In genomic region chr11:70085815-70086769, GRCh38 we compare ENCODE assay signal across 17 cellular contexts. TPM values are rescaled to one million over a fixed set of nuclear protein-coding genes. Genes with fewer than 3 reads are reported as not detected.
DNase-seq lines count a peak whose midpoint lies in the region; ATAC-seq, FAIRE-seq and TF ChIP-seq lines count a peak whose summit lies in the region.
"Had no signal": no experiment of that assay in that cellular context is flagged by ENCODE, and none has a peak within 500 bp of the region (broad histone marks: within the 10 kb centered on the region; RNA-seq: fewer than 3 reads in every experiment).

No MANE protein-coding gene starts in this region.

- H3K36me3 Mint-ChIP-seq in GM23338 (ENCODE audit: low read depth) (peaks cover under 1% of the 10 kb centered on the region; the same call in 1 of the 3 replicates), astrocyte (ENCODE audit: low read depth, unreplicated experiment) (peaks cover 1% of the 10 kb centered on the region)
- H3K36me3 Mint-ChIP-seq: CD4-positive, CD25-positive, alpha-beta regulatory T cell had no signal

- no peak overlapping the region for H3K9ac ChIP-seq in astrocyte (ENCODE audit: low read length)
- H3K9ac ChIP-seq in liver (ENCODE audit: low read depth in 1 of 2, low read length in 2 of 2): no peak overlapping the region

- H3K4me3 Mint-ChIP-seq in GM23338: no peak overlapping the region
- H3K4me3 Mint-ChIP-seq in astrocyte (ENCODE audit: unreplicated experiment): no peak overlapping the region
- H3K4me3 Mint-ChIP-seq: CD4-positive, CD25-positive, alpha-beta regulatory T cell had no signal

- H3F3A ChIP-seq in GM23338 (replicated peaks; ENCODE audit: low read depth): no peaks in the 10 kb centered on the region; the same call in 1 of the 2 replicates

- DNase-seq in AG08396 (ENCODE audit: low spot score) (peak; percentile 60), GM23338 (ENCODE audit: low spot score) (peak; percentile 34), astrocyte (ENCODE audit: low read depth) (peak; percentile 16), A673 (ENCODE audit: low spot score) (no peak), NCI-H2171 treated with DMSO at 0.1 percent for 48 hours (lab: John Stamatoyannopoulos, UW) (no peak), adrenal gland (no peak)
- DNase-seq: AML-193; CD4-positive, CD25-positive, alpha-beta regulatory T cell; DMS53; NCI-H1436; NCI-H2029; NCI-H510A; NCI-H774; PC-3 had no signal

- no peak for FAIRE-seq in astrocyte (lab: Jason Lieb, UNC)
- FAIRE-seq: K562 had no signal

- H3K79me2 ChIP-seq in GM23338 (replicated peaks; ENCODE audit: insufficient read depth): no peaks in the 10 kb centered on the region
- no peaks in the 10 kb centered on the region for H3K79me2 ChIP-seq in astrocyte (ENCODE audit: insufficient read depth, low read length)

- H3K4me1 ChIP-seq in GM23338 (ENCODE audit: insufficient read depth) (no peaks in the 10 kb centered on the region), astrocyte (ENCODE audit: insufficient read depth, low read length) (no peaks in the 10 kb centered on the region), liver (ENCODE audit: control insufficient read depth in 4 of 4, insufficient read depth in 4 of 4, low read length in 3 of 4) (peaks cover 12 to 44% (median 33%) of the 10 kb centered on the region in 4 donors), A673 (ENCODE audit: insufficient read depth, low read length, poor library complexity, severe bottlenecking) (peaks cover 6% of the 10 kb centered on the region), adrenal gland (replicated peaks in 1 of 2) (no peaks in the 10 kb centered on the region)

- peaks cover 4% of the 10 kb centered on the region; the same call in 1 of the 2 replicates for H3K27me3 ChIP-seq in GM23338 (ENCODE audit: insufficient read depth)
- no peaks in the 10 kb centered on the region for H3K27me3 ChIP-seq in astrocyte (ENCODE audit: insufficient read depth, low read length)
- no peaks in the 10 kb centered on the region for H3K27me3 ChIP-seq in liver (ENCODE audit: control insufficient read depth in 4 of 4, insufficient read depth in 4 of 4, low read length in 3 of 4)
- peaks cover 12% of the 10 kb centered on the region for H3K27me3 ChIP-seq in A673 (replicated peaks; ENCODE audit: insufficient read depth, low read depth, low read length, poor library complexity)
- no peaks in the 10 kb centered on the region for H3K27me3 ChIP-seq in adrenal gland

- intact Hi-C loops in A673 (cut with micrococcal nuclease; ENCODE audit: unreplicated experiment): loop anchor here (10.0 kb wide), 1 partner anchor 109 kb away; no protein-coding TSS in a partner anchor
- intact Hi-C loops in adrenal gland (cut with DNase I): no loop called here

- CTCF ChIA-PET in A673 (lab: Charles Lee): interaction anchor here (0.5 kb wide), 1 partner anchor 379 kb away, joined by 3 read pairs; no protein-coding TSS in a partner anchor

- H3K36me3 ChIP-seq in GM23338 (ENCODE audit: insufficient read depth) (no peaks in the 10 kb centered on the region), astrocyte (ENCODE audit: insufficient read depth, low read length) (no peaks in the 10 kb centered on the region), liver (ENCODE audit: control insufficient read depth in 4 of 4, insufficient read depth in 3 of 4, low read depth in 1 of 4, low read length in 3 of 4) (peaks cover 0 to 4% (median 0%) of the 10 kb centered on the region in 4 donors), A673 (ENCODE audit: insufficient read depth, low read length, poor library complexity, severe bottlenecking) (no peaks in the 10 kb centered on the region), adrenal gland (replicated peaks in 1 of 2) (no peaks in the 10 kb centered on the region)

- H2AFZ ChIP-seq in GM23338: no peak overlapping the region
- no peak overlapping the region for H2AFZ ChIP-seq in astrocyte (ENCODE audit: low read depth, low read length)

- H3K27ac Mint-ChIP-seq in GM23338: no peak overlapping the region
- H3K27ac Mint-ChIP-seq in astrocyte (ENCODE audit: unreplicated experiment): no peak overlapping the region
- H3K27ac Mint-ChIP-seq: CD4-positive, CD25-positive, alpha-beta regulatory T cell had no signal

- no peaks in the 10 kb centered on the region for H3K9me2 ChIP-seq in GM23338 (ENCODE audit: insufficient read depth)

- H3K4me3 ChIP-seq in GM23338: no peak overlapping the region
- H3K4me3 ChIP-seq in astrocyte (ENCODE audit: insufficient read depth, low read depth, low read length): no peak overlapping the region
- no peak overlapping the region for H3K4me3 ChIP-seq in liver (ENCODE audit: low read depth in 1 of 3, low read length in 3 of 3)
- H3K4me3 ChIP-seq in A673 (ENCODE audit: low read depth, low read length, poor library complexity, severe bottlenecking): no peak overlapping the region
- H3K4me3 ChIP-seq in adrenal gland: no peak overlapping the region
- H3K4me3 ChIP-seq: K562 had no signal

- POLR2A ChIA-PET in A673 (lab: Charles Lee; ENCODE audit: low non-redundant PET): no interaction called here

- H3K4me2 ChIP-seq in GM23338 (no peak overlapping the region), astrocyte (ENCODE audit: low read length) (no peak overlapping the region)

- H3K27me3 Mint-ChIP-seq in GM23338 (ENCODE audit: insufficient read depth, low read depth, poor library complexity) (peaks cover 10% of the 10 kb centered on the region), astrocyte (ENCODE audit: low read depth, unreplicated experiment) (peaks cover 57% of the 10 kb centered on the region)

- no peaks in the 10 kb centered on the region for H3K9me3 Mint-ChIP-seq in GM23338
- peaks cover 2% of the 10 kb centered on the region for H3K9me3 Mint-ChIP-seq in astrocyte (ENCODE audit: unreplicated experiment)

- H3K27ac ChIP-seq in GM23338 (ENCODE audit: low read depth): no peak overlapping the region
- no peak overlapping the region for H3K27ac ChIP-seq in astrocyte (ENCODE audit: low read depth, low read length)
- H3K27ac ChIP-seq in liver (ENCODE audit: low read depth in 1 of 2, low read length in 2 of 2): peak overlapping the region; percentile 44 to 55
- H3K27ac ChIP-seq in A673 (ENCODE audit: low read depth, low read length, poor library complexity, severe bottlenecking): no peak overlapping the region
- H3K27ac ChIP-seq in adrenal gland: no peak overlapping the region

- H4K20me1 ChIP-seq in GM23338 (replicated peaks; ENCODE audit: insufficient read depth) (no peaks in the 10 kb centered on the region), astrocyte (ENCODE audit: insufficient read depth, low read length) (no peaks in the 10 kb centered on the region)

- no peak for TF ChIP-seq CTCF in GM23338 (conservative IDR thresholded peaks at IDR 0.05; ENCODE audit: low read depth in 2 of 2)
- TF ChIP-seq CTCF in astrocyte (IDR thresholded peaks at IDR 0.05; ENCODE audit: insufficient read depth, low read depth, low read length): no peak
- no peak for TF ChIP-seq CTCF in liver (IDR thresholded peaks at IDR 0.05; ENCODE audit: low read depth, low read length, missing input control)
- no peak for TF ChIP-seq CTCF in A673 (conservative IDR thresholded peaks at IDR 0.05; ENCODE audit: low read depth, low read length)
- no peak for TF ChIP-seq CTCF in adrenal gland (IDR thresholded peaks at IDR 0.05)

- TF ChIP-seq RAD21 in liver (IDR thresholded peaks at IDR 0.05): peak in 1 of 2 donors; percentile 32

- peaks cover 11% of the 10 kb centered on the region for H3K4me1 Mint-ChIP-seq in GM23338
- no peaks in the 10 kb centered on the region for H3K4me1 Mint-ChIP-seq in astrocyte (ENCODE audit: low read depth, unreplicated experiment)
- H3K4me1 Mint-ChIP-seq: CD4-positive, CD25-positive, alpha-beta regulatory T cell had no signal

- TF ChIP-seq POLR2A in adrenal gland (IDR thresholded peaks at IDR 0.05): no peak

- 43% methylated on average over 30 of the region's 30 CpGs for WGBS in liver
- 65 to 80% (median 77%) methylated on average over 12 to 30 of the region's 30 CpGs for WGBS in adrenal gland, 4 donors

- BruUV-seq in A673 (replicated peaks; lab: Mats Ljungman, UMichigan): no TSS peak

- H3K9me3 ChIP-seq in astrocyte (ENCODE audit: insufficient read depth, low read depth, low read length) (no peaks in the 10 kb centered on the region), liver (ENCODE audit: control insufficient read depth in 4 of 4, low read length in 3 of 4) (no peaks in the 10 kb centered on the region), A673 (ENCODE audit: low read depth, low read length, poor library complexity, severe bottlenecking) (no peaks in the 10 kb centered on the region), adrenal gland (replicated peaks in 1 of 3) (no peaks in the 10 kb centered on the region)

- ATAC-seq in GM23338: no peak
- ATAC-seq in GM19035 (IDR thresholded peaks at IDR 0.05; ENCODE audit: unreplicated experiment): no peak
- ATAC-seq: K562, PC-3 had no signal

TF ChIP-seq in GM23338, 12 proteins besides CTCF, POLR2A, EP300 and RAD21 (continues in another document):
- TF ChIP-seq POLR2AphosphoS5 (IDR thresholded peaks at IDR 0.05; ENCODE audit: low read depth): no peak
- no peak for TF ChIP-seq JUNB (IDR thresholded peaks at IDR 0.05; ENCODE audit: unreplicated experiment)

TF ChIP-seq in liver, 16 proteins besides CTCF, POLR2A, EP300 and RAD21 (continues in another document):
- TF ChIP-seq GABPA (IDR thresholded peaks at IDR 0.05 in 1 of 2, conservative IDR thresholded peaks at IDR 0.05 in 1 of 2) (no peak), YY1 (IDR thresholded peaks at IDR 0.05) (peak; percentile 63), NR2F2 (IDR thresholded peaks at IDR 0.05) (no peak), TAF1 (conservative IDR thresholded peaks at IDR 0.05) (no peak), ZBTB33 (IDR thresholded peaks at IDR 0.05) (peak; percentile 43)

RNA-seq across cellular contexts. Expression of gene ANO1, which starts 8.0 kb away (rescaled TPM):
- 3.4 and 3.9 TPM in 2 replicates for total RNA-seq in GM23338 (2014; rRNA removed; shearing (Covaris generic))
- polyA plus RNA-seq in GM23338 (2016; fragmentation: Nextera tagmentation; extraction: Ambion mirVana): 1.3 and 1.4 TPM in 2 replicates
- 0.10 and 0.14 TPM in 2 replicates for total RNA-seq in astrocyte
- 10 to 100 TPM in 1 of 2 donors, 1 to 10 TPM in 1; 7.8 to 64.8 TPM for total RNA-seq in liver
- polyA plus RNA-seq in liver: 10 to 100 TPM; 26.8 to 37.7 TPM
- 0.59 and 0.90 TPM in 2 replicates for total RNA-seq in A673 (2021)
- 1 to 10 TPM in 7 of 8 donors, under 1 TPM in 1; 0.67 to 6.7 (median 2.2) TPM for total RNA-seq in adrenal gland
- polyA plus RNA-seq in adrenal gland: 1 to 10 TPM; 1.8 to 3.9 (median 3.1) TPM
- total RNA-seq: CD4-positive, CD25-positive, alpha-beta regulatory T cell; K562 had no signal
- polyA plus RNA-seq: CD4-positive, CD25-positive, alpha-beta regulatory T cell; K562 had no signal

Comparison
In these comparisons a context has a peak if more than half of its experiments do, and no peak if none do; other contexts are left out.
1. DNase-seq: peak in AG08396 (single experiment), GM23338 (single experiment) and astrocyte (single experiment); none in A673 (single experiment), NCI-H2171 treated with DMSO at 0.1 percent for 48 hours (single experiment) and adrenal gland (0 of 7).
2. H3K27ac ChIP-seq: peak in liver (2 of 2); none in GM23338 (single experiment), astrocyte (single experiment), A673 (single experiment) and adrenal gland (0 of 5).